Comparison of ENCODE assay signal across 8 cellular contexts in genomic region chr3:62873672-62874397, GRCh38. TPM values are rescaled to one million over a fixed set of nuclear protein-coding genes. Genes with fewer than 3 reads are reported as not detected.
DNase-seq lines count a peak whose midpoint lies in the region; ATAC-seq and TF ChIP-seq lines count a peak whose summit lies in the region.

No MANE protein-coding gene starts in this region.

- H2AFZ ChIP-seq in MM.1S (ENCODE audit: low read length), result peak overlapping the region; percentile 78

- no peaks in the 10 kb centered on the region for H3K4me1 Mint-ChIP-seq in activated naive CD4-positive, alpha-beta T cell treated with anti-CD3 and anti-CD28 coated beads for 36 hours (ENCODE audit: low read depth)

- H3F3A ChIP-seq in MM.1S (ENCODE audit: insufficient read depth, low read length), result peaks cover 3% of the 10 kb centered on the region; the same call in 1 of the 2 replicates

- no peaks in the 10 kb centered on the region for H4K20me1 ChIP-seq in MM.1S (ENCODE audit: insufficient read depth, low read length)

- H3K9ac ChIP-seq in MM.1S (ENCODE audit: low read length), result peak overlapping the region; percentile 40; the same call in 1 of the 2 replicates
- no peak overlapping the region for H3K9ac ChIP-seq in adipocyte (ENCODE audit: low read length)

- H3K4me1 ChIP-seq in MM.1S (ENCODE audit: low read length) (peaks cover 5% of the 10 kb centered on the region), adipocyte (ENCODE audit: control insufficient read depth, insufficient read depth, low read length) (peaks cover 4% of the 10 kb centered on the region)

- ATAC-seq in HG03521 (IDR thresholded peaks at IDR 0.05; ENCODE audit: unreplicated experiment), result no peak
- ATAC-seq in HG03039 (IDR thresholded peaks at IDR 0.05; ENCODE audit: unreplicated experiment), result no peak

- no peaks in the 10 kb centered on the region for H3K36me3 Mint-ChIP-seq in activated naive CD4-positive, alpha-beta T cell treated with anti-CD3 and anti-CD28 coated beads for 36 hours (ENCODE audit: low read depth)

- H3K36me3 ChIP-seq in MM.1S (replicated peaks; ENCODE audit: insufficient read depth, low read length), result no peaks in the 10 kb centered on the region
- no peaks in the 10 kb centered on the region for H3K36me3 ChIP-seq in adipocyte (ENCODE audit: control insufficient read depth, insufficient read depth, low read length, severe bottlenecking)

- no peaks in the 10 kb centered on the region for H3K9me3 ChIP-seq in MM.1S (replicated peaks; ENCODE audit: insufficient read depth, low read length)
- H3K9me3 ChIP-seq in adipocyte (ENCODE audit: control insufficient read depth, low read length), result peaks cover 8% of the 10 kb centered on the region

- peak overlapping the region; percentile 72 for H3K27ac ChIP-seq in MM.1S (ENCODE audit: low read length)

- H3K27me3 Mint-ChIP-seq in activated naive CD4-positive, alpha-beta T cell treated with anti-CD3 and anti-CD28 coated beads for 36 hours (ENCODE audit: low read depth), result peaks cover 58% of the 10 kb centered on the region

- H3K9me2 ChIP-seq in MM.1S (replicated peaks; ENCODE audit: insufficient read depth, low read length), result no peaks in the 10 kb centered on the region

- TF ChIP-seq CTCF in MM.1S (IDR thresholded peaks at IDR 0.05; ENCODE audit: low read length), result peak; percentile 52

- CTCF ChIA-PET in activated naive CD4-positive, alpha-beta T cell treated with anti-CD3 and anti-CD28 coated beads for 36 hours (lab: Charles Lee), result interaction anchor here (0.7 kb wide), 1 partner anchor 827 kb away, joined by 4 read pairs; no protein-coding TSS in a partner anchor

- DNase-seq in DMS79 (lab: John Stamatoyannopoulos, UW) (peak; percentile 29), MM.1S (peak; percentile 81), adipocyte (ENCODE audit: low read depth) (peak; percentile 14), iPS DF 4.7 (ENCODE audit: extremely low read depth, low spot score) (peak; percentile 66), skeletal muscle cell (ENCODE audit: low read depth) (no peak)
- no peak for DNase-seq in activated naive CD4-positive, alpha-beta T cell treated with anti-CD3 and anti-CD28 coated beads for 36 hours

- H3K4me2 ChIP-seq in MM.1S (ENCODE audit: low read depth, low read length), result peak overlapping the region; percentile 86

- no peak overlapping the region for H3K4me3 Mint-ChIP-seq in activated naive CD4-positive, alpha-beta T cell treated with anti-CD3 and anti-CD28 coated beads for 36 hours

- H3K9me3 Mint-ChIP-seq in activated naive CD4-positive, alpha-beta T cell treated with anti-CD3 and anti-CD28 coated beads for 36 hours, result peaks cover 5% of the 10 kb centered on the region

- no peaks in the 10 kb centered on the region for H3K27me3 ChIP-seq in MM.1S (replicated peaks; ENCODE audit: insufficient read depth, low read length)
- peaks cover 30% of the 10 kb centered on the region for H3K27me3 ChIP-seq in adipocyte (replicated peaks; ENCODE audit: control insufficient read depth, insufficient read depth, low read length)

- intact Hi-C loops in activated naive CD4-positive, alpha-beta T cell treated with anti-CD3 and anti-CD28 coated beads for 36 hours (cut with micrococcal nuclease), result no loop called here

- no peak overlapping the region for H3K27ac Mint-ChIP-seq in activated naive CD4-positive, alpha-beta T cell treated with anti-CD3 and anti-CD28 coated beads for 36 hours

- H3K79me2 ChIP-seq in MM.1S (ENCODE audit: low read length), result no peaks in the 10 kb centered on the region

- H3K4me3 ChIP-seq in MM.1S (ENCODE audit: low read length) (peak overlapping the region; percentile 78), adipocyte (ENCODE audit: low read length) (peak overlapping the region; percentile 77), skeletal muscle cell (ENCODE audit: low read depth, low read length) (peak overlapping the region; percentile 59)

RNA-seq across cellular contexts. Expression of gene CADPS, which starts 1.4 kb away (rescaled TPM):
- total RNA-seq in activated naive CD4-positive, alpha-beta T cell treated with anti-CD3 and anti-CD28 coated beads for 36 hours, result not detected

Comparison
In these comparisons a context has a peak if more than half of its experiments do, and no peak if none do; other contexts are left out.
1. DNase-seq: peak in DMS79 (single experiment), MM.1S (single experiment), adipocyte (single experiment) and iPS DF 4.7 (single experiment); none in skeletal muscle cell (single experiment) and activated naive CD4-positive, alpha-beta T cell treated with anti-CD3 and anti-CD28 coated beads for 36 hours (single experiment).
2. Peak in every context shown above with its lines, with median percentiles within 50 percentile points of each other: H3K4me3 ChIP-seq.